In genomic region chr2:39780825-39781600, GRCh38 we compare ENCODE assay signal across 10 cellular contexts. TPM values are rescaled to one million over a fixed set of nuclear protein-coding genes. Genes with fewer than 3 reads are reported as not detected.
DNase-seq lines count a peak whose midpoint lies in the region; ATAC-seq, FAIRE-seq and TF ChIP-seq lines count a peak whose summit lies in the region.
"Had no signal": no experiment of that assay in that cellular context is flagged by ENCODE, and none has a peak within 500 bp of the region (broad histone marks: within the 10 kb centered on the region; RNA-seq: fewer than 3 reads in every experiment).

No MANE protein-coding gene starts in this region.

- DNase-seq in CD8-positive, alpha-beta memory T cell = no peak
- DNase-seq in cardiac fibroblast (ENCODE audit: low read depth in 2 of 2) = peak; percentile 7 to 53
- DNase-seq in ovary = peak in 2 of 5 donors; percentile 16 to 21
- DNase-seq in ACHN = no peak
- no peak for DNase-seq in dermis blood vessel endothelial cell
- DNase-seq in small intestine = no peak
- DNase-seq: NCI-H2171, spleen had no signal

- H3K27ac Mint-ChIP-seq in CD8-positive, alpha-beta memory T cell = peak overlapping the region in 4 of 8 donors; percentile 13 to 83 (median 42)

- ATAC-seq in HG02763 (IDR thresholded peaks at IDR 0.05; ENCODE audit: unreplicated experiment) = no peak

- H3K4me1 Mint-ChIP-seq in CD8-positive, alpha-beta memory T cell = peaks cover 37 to 46% (median 42%) of the 10 kb centered on the region in 3 donors

- no peak for FAIRE-seq in small intestine (lab: Jason Lieb, UNC)

- peaks cover 17% of the 10 kb centered on the region for H3K4me1 ChIP-seq in CD8-positive, alpha-beta memory T cell (ENCODE audit: insufficient read depth, low read length)
- H3K4me1 ChIP-seq in Loucy (ENCODE audit: insufficient read depth, low read length, poor library complexity, severe bottlenecking) (peaks cover 62% of the 10 kb centered on the region), ovary (ENCODE audit: insufficient read depth) (peaks cover 1% of the 10 kb centered on the region), small intestine (ENCODE audit: control insufficient read depth in 2 of 2, insufficient read depth in 1 of 2, low read depth in 1 of 2, low read length in 1 of 2) (peaks cover 0 to 3% of the 10 kb centered on the region in 2 donors)

- no peak for TF ChIP-seq POLR2A in ovary (IDR thresholded peaks at IDR 0.05)

- peaks cover 7% of the 10 kb centered on the region; the same call in 1 of the 2 replicates for H3F3A ChIP-seq in Loucy (ENCODE audit: low read depth)

- H3K36me3 ChIP-seq in CD8-positive, alpha-beta memory T cell (ENCODE audit: insufficient read depth, low read length) = no peaks in the 10 kb centered on the region
- H3K36me3 ChIP-seq in Loucy (ENCODE audit: insufficient read depth, low read length) (no peaks in the 10 kb centered on the region), ovary (no peaks in the 10 kb centered on the region), small intestine (ENCODE audit: control insufficient read depth in 2 of 2, insufficient read depth in 2 of 2, low read length in 2 of 2) (no peaks in the 10 kb centered on the region)
- H3K36me3 ChIP-seq: spleen had no signal

- peak overlapping the region; percentile 69 for H3K9ac ChIP-seq in Loucy (ENCODE audit: low read depth, low read length, poor library complexity, severe bottlenecking)

- no peaks in the 10 kb centered on the region for H3K9me3 ChIP-seq in CD8-positive, alpha-beta memory T cell (ENCODE audit: low read length)
- H3K9me3 ChIP-seq in Loucy (ENCODE audit: insufficient read depth, low read depth, low read length) = no peaks in the 10 kb centered on the region
- H3K9me3 ChIP-seq in ovary = no peaks in the 10 kb centered on the region
- H3K9me3 ChIP-seq in small intestine (ENCODE audit: control insufficient read depth, low read depth) = no peaks in the 10 kb centered on the region
- H3K9me3 ChIP-seq: spleen had no signal

- intact Hi-C loops in ovary (cut with DNase I) = no loop called here

- no peak overlapping the region for H3K4me3 ChIP-seq in CD8-positive, alpha-beta memory T cell (ENCODE audit: low read length)
- H3K4me3 ChIP-seq in Loucy (ENCODE audit: low read length, poor library complexity, severe bottlenecking) = peak overlapping the region; percentile 71
- H3K4me3 ChIP-seq in cardiac fibroblast (replicated peaks in 1 of 2; ENCODE audit: low read depth in 2 of 2, low read length in 2 of 2) = peak overlapping the region in 1 of 2 donors; percentile 11
- peak overlapping the region; percentile 15 for H3K4me3 ChIP-seq in ovary
- H3K4me3 ChIP-seq in small intestine (ENCODE audit: low read depth in 1 of 2, low read length in 2 of 2) = no peak overlapping the region

- no peaks in the 10 kb centered on the region for H3K9me3 Mint-ChIP-seq in CD8-positive, alpha-beta memory T cell

- H3K27me3 Mint-ChIP-seq in CD8-positive, alpha-beta memory T cell = peaks cover 0 to 7% of the 10 kb centered on the region in 2 donors

- in situ Hi-C loops in ACHN (cut with HindIII; ENCODE audit: low pct_ligation_motif_present, low pct_unique_long_range_greater_than_20kb, low sequenced_read_pairs) = no loop called here

- no peaks in the 10 kb centered on the region for H3K9me2 ChIP-seq in Loucy (replicated peaks; ENCODE audit: low read depth, low read length)

- H3K27ac ChIP-seq in CD8-positive, alpha-beta memory T cell (ENCODE audit: low read depth, low read length) = no peak overlapping the region
- H3K27ac ChIP-seq in ovary (peak overlapping the region in 1 of 2 donors; percentile 66), small intestine (ENCODE audit: low read depth in 1 of 2, low read length in 1 of 2) (no peak overlapping the region)

- H3K4me3 Mint-ChIP-seq in CD8-positive, alpha-beta memory T cell = peak overlapping the region; percentile 39 to 97 (median 87)

- H3K27me3 ChIP-seq in CD8-positive, alpha-beta memory T cell (ENCODE audit: insufficient read depth, low read length, poor library complexity, severe bottlenecking) = no peaks in the 10 kb centered on the region
- H3K27me3 ChIP-seq in Loucy (ENCODE audit: insufficient read depth, low read length, poor library complexity, severe bottlenecking) (no peaks in the 10 kb centered on the region), ovary (no peaks in the 10 kb centered on the region), small intestine (ENCODE audit: control insufficient read depth in 2 of 2, insufficient read depth in 2 of 2, low read length in 2 of 2) (no peaks in the 10 kb centered on the region)
- H3K27me3 ChIP-seq: spleen had no signal

- CTCF ChIA-PET in CD8-positive, alpha-beta memory T cell (lab: Charles Lee) = interaction anchor here (1.2 kb wide), 1 partner anchor 38 kb away, joined by 3 read pairs; no protein-coding TSS in a partner anchor

- peak overlapping the region; percentile 86 for H3K4me2 ChIP-seq in Loucy (ENCODE audit: low read depth, low read length, poor library complexity, severe bottlenecking)

- H2AFZ ChIP-seq in Loucy (ENCODE audit: low read length) = peak overlapping the region; percentile 44

- POLR2A ChIA-PET in CD8-positive, alpha-beta memory T cell (lab: Charles Lee) = no interaction called here

- TF ChIP-seq CTCF in Loucy (conservative IDR thresholded peaks at IDR 0.05; ENCODE audit: low read length) (no peak), cardiac fibroblast (IDR thresholded peaks at IDR 0.05; ENCODE audit: low read depth, low read length) (no peak), ovary (IDR thresholded peaks at IDR 0.05) (no peak)

- 18 to 31% (median 28%) methylated on average over 14 of the region's 14 CpGs for WGBS in ovary, 3 donors
- 56 to 68% (median 67%) methylated on average over 14 of the region's 14 CpGs for WGBS in small intestine, 3 donors

- peaks cover 17% of the 10 kb centered on the region for H4K20me1 ChIP-seq in Loucy (ENCODE audit: insufficient read depth, low read length, poor library complexity, severe bottlenecking)

- no peak for TF ChIP-seq EP300 in ovary (IDR thresholded peaks at IDR 0.05)

- H3K36me3 Mint-ChIP-seq in CD8-positive, alpha-beta memory T cell = peaks cover 0 to 9% (median 1%) of the 10 kb centered on the region in 3 donors

- peaks cover 30% of the 10 kb centered on the region for H3K79me2 ChIP-seq in Loucy (ENCODE audit: insufficient read depth, low read length)

RNA-seq across cellular contexts. Expression of gene THUMPD2, which starts 2.0 kb away (rescaled TPM):
- total RNA-seq in CD8-positive, alpha-beta memory T cell = 10 to 100 TPM; 12.2 to 15.1 TPM
- 8.0 TPM for polyA plus RNA-seq in CD8-positive, alpha-beta memory T cell
- total RNA-seq in ovary (10 to 100 TPM; 11.4 to 22.0 (median 19.6) TPM), dermis blood vessel endothelial cell (6.5 and 7.0 TPM in 2 replicates)
- polyA plus RNA-seq in ovary (10 to 100 TPM; 10.5 to 16.3 TPM), small intestine (10 to 100 TPM in 1 of 3 donors, 1 to 10 TPM in 2; 6.5 to 10.7 (median 8.9) TPM)

Comparison
In these comparisons a context has a peak if more than half of its experiments do, and no peak if none do; other contexts are left out.
1. DNase-seq: peak in cardiac fibroblast (2 of 2); none in CD8-positive, alpha-beta memory T cell (0 of 5), ACHN (single experiment), dermis blood vessel endothelial cell (single experiment) and small intestine (single experiment).
2. H3K4me3 ChIP-seq: peak in Loucy (single experiment) and ovary (single experiment); none in CD8-positive, alpha-beta memory T cell (single experiment) and small intestine (0 of 2).